Comparison of ENCODE assay signal across 27 cellular contexts in the genomic region with DNA sequence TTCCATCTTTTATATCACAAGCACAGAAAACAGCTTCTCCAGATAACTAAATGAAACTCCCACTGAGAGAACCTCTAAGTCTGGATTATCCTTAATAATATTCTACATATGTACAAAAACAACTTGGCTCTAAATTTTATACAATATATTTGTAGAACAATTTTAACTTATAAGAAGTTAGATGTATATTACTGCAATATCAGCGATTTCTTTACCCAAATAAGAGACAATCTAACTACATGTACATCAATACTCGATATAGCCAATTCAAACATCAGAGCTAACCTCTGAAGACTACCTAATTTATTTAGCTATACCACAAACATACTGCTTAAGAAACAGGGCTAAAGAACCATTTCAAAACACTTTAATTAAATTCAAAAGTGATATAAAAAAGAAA.
DNase-seq lines count a peak whose midpoint lies in the region; ATAC-seq, FAIRE-seq and TF ChIP-seq lines count a peak whose summit lies in the region.
"Had no signal": no experiment of that assay in that cellular context is flagged by ENCODE, and none has a peak within 500 bp of the region (broad histone marks: within the 10 kb centered on the region; RNA-seq: fewer than 3 reads in every experiment).

No MANE protein-coding gene starts in this region.

- no peak overlapping the region for H2BK5ac ChIP-seq in H1 (ENCODE audit: low read depth, low read length)

- no peak for DNase-seq in activated naive CD4-positive, alpha-beta T cell treated with anti-CD3 and anti-CD28 coated beads, Interleukin-2, amount 50 U/mL, for 72 hours (ENCODE audit: low spot score in 2 of 2)
- DNase-seq in A549 (ENCODE audit: low read depth in 1 of 2, low spot score in 1 of 2) = no peak
- no peak for DNase-seq in K562 (ENCODE audit: extremely low read depth in 1 of 4, low spot score in 3 of 4)
- no peak for DNase-seq in H1 (ENCODE audit: low read depth in 1 of 2, low spot score in 2 of 2)
- no peak for DNase-seq in stimulated activated naive CD4-positive, alpha-beta T cell (lab: John Stamatoyannopoulos, UW)
- DNase-seq in cortex of kidney (lab: John Stamatoyannopoulos, UW) = no peak
- DNase-seq: ACHN; BE2C; C1 segment of cervical spinal cord; CD4-positive, alpha-beta memory T cell; CD4-positive, CD25-positive, alpha-beta regulatory T cell; CD8-positive, alpha-beta memory T cell; COR-L47; DMS 273 treated with DMSO at 0.1 percent for 48 hours; DMS153; DMS53; DMS79; DND-41; EL; GDM1 had no signal

- no peaks in the 10 kb centered on the region for H3K9me1 ChIP-seq in K562 (ENCODE audit: control insufficient read depth, insufficient read depth, low read length)

- peak overlapping the region; percentile 30 for H3K27ac Mint-ChIP-seq in activated naive CD4-positive, alpha-beta T cell treated with anti-CD3 and anti-CD28 coated beads, Interleukin-2, amount 50 U/mL, for 24 hours
- H3K27ac Mint-ChIP-seq in activated naive CD4-positive, alpha-beta T cell treated with anti-CD3 and anti-CD28 coated beads, Interleukin-2, amount 50 U/mL, for 72 hours = no peak overlapping the region
- H3K27ac Mint-ChIP-seq: CD14-positive monocyte; CD4-positive, alpha-beta memory T cell; CD4-positive, CD25-positive, alpha-beta regulatory T cell had no signal

- H3K36me3 ChIP-seq in K562 (ENCODE audit: control insufficient read depth, insufficient read depth, low read length) = peaks cover 7% of the 10 kb centered on the region; the same call in 1 of the 3 replicates
- peaks cover 0 to 6% (median 2%) of the 10 kb centered on the region in 4 experiments; a peak in 2 of 8 replicates for H3K36me3 ChIP-seq in H1 (ENCODE audit: control insufficient read depth in 2 of 4, insufficient read depth in 4 of 4, low read length in 3 of 4)
- H3K36me3 ChIP-seq: BE2C had no signal

- no peak overlapping the region for H3K56ac ChIP-seq in H1 (replicated peaks; ENCODE audit: insufficient read length, low read depth, low read length)

- H3K79me2 ChIP-seq in K562 (ENCODE audit: control insufficient read depth, insufficient read depth, low read length) (no peaks in the 10 kb centered on the region), H1 (ENCODE audit: control insufficient read depth in 1 of 2, insufficient read depth in 2 of 2, low read length in 2 of 2) (no peaks in the 10 kb centered on the region)

- H3K27me3 ChIP-seq in K562 (ENCODE audit: control insufficient read depth in 2 of 2, insufficient read depth in 2 of 2, low read length in 2 of 2) (no peaks in the 10 kb centered on the region), H1 (replicated peaks in 1 of 4; ENCODE audit: control insufficient read depth in 3 of 4, extremely low read depth in 1 of 4, insufficient read depth in 3 of 4, low read length in 3 of 4) (no peaks in the 10 kb centered on the region)
- H3K27me3 ChIP-seq: BE2C, BLaER1 had no signal

- no peak overlapping the region for H3K14ac ChIP-seq in H1 (ENCODE audit: insufficient read length)

- no peak overlapping the region for H2AFZ ChIP-seq in K562 (ENCODE audit: low read depth, low read length)
- no peak overlapping the region for H2AFZ ChIP-seq in H1 (ENCODE audit: low read length)

- POLR2A ChIA-PET in A549 (lab: Yijun Ruan, JAX) = no interaction called here
- POLR2A ChIA-PET in K562 (lab: Yijun Ruan, JAX) = no interaction called here
- POLR2A ChIA-PET in H1 (lab: Charles Lee; ENCODE audit: partially characterized antibody) = no interaction called here

- no peak for TF ChIP-seq POLR2A in A549 (IDR thresholded peaks at IDR 0.05; ENCODE audit: low read length)
- TF ChIP-seq POLR2A in K562 (conservative IDR thresholded peaks at IDR 0.05) = no peak
- no peak for TF ChIP-seq POLR2A in H1 (IDR thresholded peaks at IDR 0.05; ENCODE audit: control extremely low read depth in 1 of 2, low read depth in 2 of 2, low read length in 2 of 2)

- no peak overlapping the region for H2BK12ac ChIP-seq in H1 (ENCODE audit: low read depth, low read length)

- H4K8ac ChIP-seq in H1 (ENCODE audit: extremely low read depth, insufficient read depth, low read length) = no peak overlapping the region

- H2BK15ac ChIP-seq in H1 (ENCODE audit: low read length) = no peak overlapping the region

- H3K23me2 ChIP-seq in H1 (ENCODE audit: low read depth, low read length) = no peaks in the 10 kb centered on the region

- H4K91ac ChIP-seq in H1 (replicated peaks; ENCODE audit: insufficient read length, low read length) = no peak overlapping the region

- H3K79me1 ChIP-seq in H1 (ENCODE audit: low read depth, low read length) = no peaks in the 10 kb centered on the region

- no peaks in the 10 kb centered on the region for H3K27me3 Mint-ChIP-seq in activated naive CD4-positive, alpha-beta T cell treated with anti-CD3 and anti-CD28 coated beads, Interleukin-2, amount 50 U/mL, for 24 hours
- H3K27me3 Mint-ChIP-seq: CD4-positive, alpha-beta memory T cell; CD4-positive, CD25-positive, alpha-beta regulatory T cell; CD8-positive, alpha-beta memory T cell had no signal

- H4K20me1 ChIP-seq in K562 (replicated peaks; ENCODE audit: control insufficient read depth, insufficient read depth, low read length) (no peaks in the 10 kb centered on the region), H1 (replicated peaks in 1 of 2; ENCODE audit: control insufficient read depth in 1 of 2, insufficient read depth in 2 of 2, low read length in 2 of 2) (no peaks in the 10 kb centered on the region)
- H4K20me1 ChIP-seq: BLaER1 had no signal

- H2AK5ac ChIP-seq in H1 (ENCODE audit: low read depth, low read length) = no peak overlapping the region

- no peak overlapping the region for H3K23ac ChIP-seq in H1 (ENCODE audit: insufficient read length)

- TF ChIP-seq CTCF in A549 (IDR thresholded peaks at IDR 0.05) (no peak), K562 (IDR thresholded peaks at IDR 0.05 in 2 of 3, conservative IDR thresholded peaks at IDR 0.05 in 1 of 3; ENCODE audit: insufficient read depth in 2 of 3, low read depth in 1 of 3, low read length in 3 of 3) (no peak), H1 (IDR thresholded peaks at IDR 0.05; ENCODE audit: control extremely low read depth in 1 of 3, insufficient read depth in 1 of 3, low read depth in 1 of 3, low read length in 3 of 3) (no peak)

- H4K5ac ChIP-seq in H1 (ENCODE audit: insufficient read length, low read depth, low read length) = no peak overlapping the region

- H3K9ac ChIP-seq in K562 (ENCODE audit: insufficient read depth in 1 of 2, low read depth in 2 of 2, low read length in 2 of 2) = no peak overlapping the region
- no peak overlapping the region for H3K9ac ChIP-seq in H1 (replicated peaks in 1 of 4; ENCODE audit: extremely low read depth in 1 of 4, low read depth in 3 of 4, low read length in 3 of 4)
- H3K9ac ChIP-seq: BLaER1 had no signal

- no peak for ATAC-seq in activated naive CD4-positive, alpha-beta T cell treated with anti-CD3 and anti-CD28 coated beads, Interleukin-2, amount 50 U/mL, for 72 hours
- ATAC-seq in A549 (no peak), K562 (no peak)
- ATAC-seq: GM12878 had no signal

- no peak overlapping the region for H3K4ac ChIP-seq in H1 (replicated peaks; ENCODE audit: insufficient read length, low read depth, low read length)

- H3K18ac ChIP-seq in H1 (ENCODE audit: extremely low read depth, low read length) = no peak overlapping the region

- no peak overlapping the region for H3K4me3 Mint-ChIP-seq in activated naive CD4-positive, alpha-beta T cell treated with anti-CD3 and anti-CD28 coated beads, Interleukin-2, amount 50 U/mL, for 24 hours
- H3K4me3 Mint-ChIP-seq: CD14-positive monocyte; CD4-positive, alpha-beta memory T cell; CD4-positive, CD25-positive, alpha-beta regulatory T cell; CD8-positive, alpha-beta memory T cell had no signal

- peaks cover 4% of the 10 kb centered on the region for H3K9me3 Mint-ChIP-seq in activated naive CD4-positive, alpha-beta T cell treated with anti-CD3 and anti-CD28 coated beads, Interleukin-2, amount 50 U/mL, for 24 hours
- H3K9me3 Mint-ChIP-seq in activated naive CD4-positive, alpha-beta T cell treated with anti-CD3 and anti-CD28 coated beads, Interleukin-2, amount 50 U/mL, for 72 hours = no peaks in the 10 kb centered on the region
- H3K9me3 Mint-ChIP-seq: CD14-positive monocyte; CD4-positive, alpha-beta memory T cell; CD8-positive, alpha-beta memory T cell had no signal

- FAIRE-seq in A549 (lab: Jason Lieb, UNC) = no peak
- no peak for FAIRE-seq in K562 (lab: Jason Lieb, UNC)
- FAIRE-seq in H1 (lab: Jason Lieb, UNC) = no peak
- FAIRE-seq: GM12892, GM18507 had no signal

- H2BK20ac ChIP-seq in H1 (ENCODE audit: low read length) = no peak overlapping the region

- CTCF ChIA-PET in A549 (lab: Yijun Ruan, JAX) = no interaction called here
- CTCF ChIA-PET in K562 (lab: Yijun Ruan, JAX; ENCODE audit: low intra/inter-chr PET ratio) = no interaction called here
- CTCF ChIA-PET in H1 (lab: Charles Lee; ENCODE audit: partially characterized antibody) = interaction anchor here (1.1 kb wide), 1 partner anchor 9 kb away, joined by 3 read pairs; no protein-coding TSS in a partner anchor

- H3K4me1 ChIP-seq in A549 = no peaks in the 10 kb centered on the region
- H3K4me1 ChIP-seq in K562 (replicated peaks in 1 of 2; ENCODE audit: control insufficient read depth in 2 of 2, insufficient read depth in 2 of 2, low read length in 2 of 2) = no peaks in the 10 kb centered on the region
- H3K4me1 ChIP-seq in H1 (replicated peaks in 1 of 4; ENCODE audit: control insufficient read depth in 3 of 4, insufficient read depth in 4 of 4, low read length in 3 of 4) = no peaks in the 10 kb centered on the region
- H3K4me1 ChIP-seq: BE2C, BLaER1 had no signal

- H3K36me3 Mint-ChIP-seq in activated naive CD4-positive, alpha-beta T cell treated with anti-CD3 and anti-CD28 coated beads, Interleukin-2, amount 50 U/mL, for 24 hours = peaks cover 36% of the 10 kb centered on the region
- peaks cover 6 to 10% of the 10 kb centered on the region in 2 donors for H3K36me3 Mint-ChIP-seq in activated naive CD4-positive, alpha-beta T cell treated with anti-CD3 and anti-CD28 coated beads, Interleukin-2, amount 50 U/mL, for 72 hours

- in situ Hi-C loops in K562 (cut with MboI) = no loop called here

- no peak overlapping the region for H2BK120ac ChIP-seq in H1 (replicated peaks; ENCODE audit: low read depth, low read length)

- no TSS peak for BruUV-seq in K562 (replicated peaks; lab: Mats Ljungman, UMichigan)

- H3K9me3 ChIP-seq in A549 (no peaks in the 10 kb centered on the region), K562 (replicated peaks; ENCODE audit: control insufficient read depth, insufficient read depth, low read depth, low read length) (no peaks in the 10 kb centered on the region), H1 (ENCODE audit: insufficient read depth in 2 of 2, low read depth in 1 of 2, low read length in 1 of 2) (no peaks in the 10 kb centered on the region)
- H3K9me3 ChIP-seq: BE2C, BLaER1 had no signal

- H3K4me1 Mint-ChIP-seq in activated naive CD4-positive, alpha-beta T cell treated with anti-CD3 and anti-CD28 coated beads, Interleukin-2, amount 50 U/mL, for 24 hours = no peaks in the 10 kb centered on the region
- H3K4me1 Mint-ChIP-seq: CD14-positive monocyte had no signal

- no peak for TF ChIP-seq RAD21 in A549 (conservative IDR thresholded peaks at IDR 0.05 in 1 of 2, IDR thresholded peaks at IDR 0.05 in 1 of 2)
- TF ChIP-seq RAD21 in K562 (CRISPR knock-in tag; conservative IDR thresholded peaks at IDR 0.05 in 1 of 2, IDR thresholded peaks at IDR 0.05 in 1 of 2) = no peak
- no peak for TF ChIP-seq RAD21 in H1 (IDR thresholded peaks at IDR 0.05 in 1 of 2, conservative IDR thresholded peaks at IDR 0.05 in 1 of 2; ENCODE audit: low read depth in 2 of 2, low read length in 2 of 2)

- H3K4me3 ChIP-seq in A549 (no peak overlapping the region), K562 (no peak overlapping the region), H1 (ENCODE audit: extremely low read depth in 1 of 4, insufficient read depth in 2 of 4, low read depth in 3 of 4, low read length in 4 of 4) (no peak overlapping the region)
- H3K4me3 ChIP-seq: BLaER1, GM12878 had no signal

- WGBS in A549 (ENCODE audit: missing lambda C conversion rate) = 89% methylated on average over 2 of the region's 2 CpGs
- WGBS in K562 (ENCODE audit: insufficient coverage, low coverage, missing lambda C conversion rate) = 71% methylated on average over 2 of the region's 2 CpGs
- 90% methylated on average over 2 of the region's 2 CpGs; no CpG with 5 or more reads in 1 of the 2 experiments for WGBS in H1 (ENCODE audit: extremely low coverage in 1 of 2, insufficient coverage in 1 of 2, insufficient read length in 1 of 2, insufficient replicate concordance in 2 of 2, low coverage in 1 of 2, low lambda C conversion rate in 2 of 2, missing lambda C conversion rate in 1 of 2), 2 experiments

- H3K4me2 ChIP-seq in A549 (no peak overlapping the region), K562 (ENCODE audit: insufficient read depth, low read length) (no peak overlapping the region), H1 (ENCODE audit: insufficient read depth in 1 of 2, low read depth in 2 of 2, low read length in 2 of 2) (no peak overlapping the region)
- H3K4me2 ChIP-seq: BLaER1 had no signal

- intact Hi-C loops in K562 (cut with micrococcal nuclease) = no loop called here

- TF ChIP-seq EP300 in A549 (IDR thresholded peaks at IDR 0.05) = no peak
- TF ChIP-seq EP300 in K562 (IDR thresholded peaks at IDR 0.05; ENCODE audit: low read length) = no peak
- TF ChIP-seq EP300 in H1 (IDR thresholded peaks at IDR 0.05; ENCODE audit: borderline replicate concordance in 1 of 2, low read depth in 2 of 2, low read length in 2 of 2) = no peak

- no peak overlapping the region for H3K27ac ChIP-seq in A549
- no peak overlapping the region for H3K27ac ChIP-seq in K562 (ENCODE audit: extremely low read depth, low read depth, low read length)
- no peak overlapping the region for H3K27ac ChIP-seq in H1 (ENCODE audit: low read depth, low read length)
- H3K27ac ChIP-seq: 22Rv1, BLaER1 had no signal
